In genomic region chr2:61176755-61177726, GRCh38 we compare ENCODE assay signal across 8 cellular contexts. TPM values are rescaled to one million over a fixed set of nuclear protein-coding genes. Genes with fewer than 3 reads are reported as not detected.
DNase-seq lines count a peak whose midpoint lies in the region; ATAC-seq and TF ChIP-seq lines count a peak whose summit lies in the region.

No MANE protein-coding gene starts in this region.

- DNase-seq in AG20443 (ENCODE audit: low spot score), result peak; percentile 99
- peak; percentile 91 for DNase-seq in NCI-H226
- DNase-seq in activated B cell treated with CpG ODN at 0.5 μM for 24 hours, result peak; percentile 95
- peak; percentile 92 to 97 for DNase-seq in cardiac fibroblast (ENCODE audit: low read depth in 2 of 2)
- DNase-seq in iris pigment epithelial cell (ENCODE audit: low read depth), result peak; percentile 92
- peak; percentile 85 to 92 for DNase-seq in stimulated activated CD4-positive, alpha-beta T cell treated with anti-CD3 and anti-CD28 coated beads, Interleukin-12 subunit alpha, Interleukin-12 subunit beta, amount 100 ng/mL, for 24 hours (ENCODE audit: low read depth in 2 of 2)

- H3K27me3 Mint-ChIP-seq in activated B cell treated with CpG ODN at 0.5 μM for 24 hours, result no peaks in the 10 kb centered on the region

- POLR2A ChIA-PET in activated B cell treated with CpG ODN at 0.5 μM for 24 hours (lab: Charles Lee), result interaction anchor here (0.6 to 2.8 kb wide), 25 partner anchors 9 to 772 kb away, joined by 3 to 29 read pairs (median 6); partner anchors contain the start of genes FAM161A, PAPOLG, PEX13 and PUS10

- peak overlapping the region; percentile 94 for H3K4me3 Mint-ChIP-seq in activated B cell treated with CpG ODN at 0.5 μM for 24 hours

- peaks cover 48% of the 10 kb centered on the region for H3K4me1 Mint-ChIP-seq in activated B cell treated with CpG ODN at 0.5 μM for 24 hours

- intact Hi-C loops in activated B cell treated with CpG ODN at 0.5 μM for 24 hours (cut with micrococcal nuclease), result loop anchor here (1.0 to 5.0 kb wide), 9 partner anchors 32 to 587 kb away; partner anchors contain the start of genes PAPOLG, PEX13, REL and SANBR

- no peaks in the 10 kb centered on the region for H3K9me3 Mint-ChIP-seq in activated B cell treated with CpG ODN at 0.5 μM for 24 hours

- peak; percentile 74 for ATAC-seq in GM19025 (IDR thresholded peaks at IDR 0.05; ENCODE audit: low read depth, unreplicated experiment)
- peak; percentile 67 for ATAC-seq in HG03196 (IDR thresholded peaks at IDR 0.05; ENCODE audit: unreplicated experiment)
- ATAC-seq in activated B cell treated with CpG ODN at 0.5 μM for 24 hours (ENCODE audit: low read depth), result peak; percentile 90

- peak overlapping the region; percentile 94 for H3K27ac Mint-ChIP-seq in activated B cell treated with CpG ODN at 0.5 μM for 24 hours

- TF ChIP-seq CTCF in activated B cell treated with CpG ODN at 0.5 μM for 24 hours (IDR thresholded peaks at IDR 0.05) (no peak), cardiac fibroblast (IDR thresholded peaks at IDR 0.05; ENCODE audit: low read depth, low read length) (no peak)

- H3K4me3 ChIP-seq in cardiac fibroblast (replicated peaks in 1 of 2; ENCODE audit: low read depth in 2 of 2, low read length in 2 of 2), result peak overlapping the region; percentile 73 to 75

- CTCF ChIA-PET in activated B cell treated with CpG ODN at 0.5 μM for 24 hours (lab: Charles Lee), result no interaction called here

- H3K36me3 Mint-ChIP-seq in activated B cell treated with CpG ODN at 0.5 μM for 24 hours (ENCODE audit: low read depth), result peaks cover 32% of the 10 kb centered on the region

RNA-seq across cellular contexts. Expression of gene C2orf74, which starts 15.1 kb away (rescaled TPM):
- total RNA-seq in activated B cell treated with CpG ODN at 0.5 μM for 24 hours, result 6.0 and 7.6 TPM in 2 replicates

Comparison
In these comparisons a context has a peak if more than half of its experiments do, and no peak if none do; other contexts are left out.
1. Peak in every context shown above with its lines: DNase-seq, ATAC-seq and H3K4me3 ChIP-seq.